20 cellular contexts compared by ENCODE assay signal in the genomic region with DNA sequence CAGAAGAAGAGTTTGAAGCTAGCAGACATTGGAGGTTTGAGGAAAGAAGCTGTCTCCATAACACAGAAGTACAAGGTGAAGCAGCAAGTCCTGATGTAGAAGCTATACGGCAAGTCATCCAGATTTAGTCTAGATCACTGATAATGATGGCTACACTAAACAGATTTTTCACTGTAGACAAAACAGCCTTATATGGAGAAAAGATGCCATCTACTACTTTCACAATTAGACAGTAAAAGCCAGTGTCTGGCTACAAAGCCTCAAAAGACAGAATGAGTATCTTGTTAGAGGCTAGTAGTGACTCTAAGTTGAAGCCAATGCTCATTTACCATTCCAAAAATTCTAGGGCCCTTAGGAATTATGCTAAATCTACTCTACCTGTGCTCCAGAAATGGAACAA.
DNase-seq lines count a peak whose midpoint lies in the region; ATAC-seq and TF ChIP-seq lines count a peak whose summit lies in the region.
"Had no signal": no experiment of that assay in that cellular context is flagged by ENCODE, and none has a peak within 500 bp of the region (broad histone marks: within the 10 kb centered on the region; RNA-seq: fewer than 3 reads in every experiment).

No MANE protein-coding gene starts in this region.

- 42% methylated on average over 1 of the region's 1 CpG for WGBS in right cardiac atrium

- peaks cover 20% of the 10 kb centered on the region for H3K36me3 ChIP-seq in OCI-LY3 (replicated peaks; ENCODE audit: low read depth, low read length)

- DNase-seq in activated T-cell treated with anti-CD3 and anti-CD28 coated beads, Interleukin-2, amount 50 U/mL, for 24 hours, result no peak
- no peak for DNase-seq in activated T-cell treated with anti-CD3 and anti-CD28 coated beads, Interleukin-2, amount 50 U/mL, for 1 hour
- DNase-seq in memory B cell (ENCODE audit: low spot score in 2 of 2) (no peak), right cardiac atrium (no peak), progenitor cell of endocrine pancreas (ENCODE audit: low spot score, unreplicated experiment) (no peak)
- DNase-seq: DMS 273 treated with DMSO at 0.1 percent for 48 hours, GDM1, NCI-H1417, NCI-H1930, NCI-H2171, NCI-H446, NCI-H69, OCI-M1, SHP77 treated with DMSO at 0.1 percent for 48 hours had no signal

- no peaks in the 10 kb centered on the region for H4K20me1 ChIP-seq in OCI-LY3 (ENCODE audit: insufficient read depth, low read length)
- H4K20me1 ChIP-seq: BLaER1 treated with 17β-estradiol and CSF1 and Interleukin-3, amounts not matched to agents 10 nM and 100 nM had no signal

- H3K27me3 Mint-ChIP-seq in activated T-cell treated with anti-CD3 and anti-CD28 coated beads, Interleukin-2, amount 50 U/mL, for 24 hours, result no peaks in the 10 kb centered on the region
- no peaks in the 10 kb centered on the region for H3K27me3 Mint-ChIP-seq in memory B cell
- no peaks in the 10 kb centered on the region for H3K27me3 Mint-ChIP-seq in progenitor cell of endocrine pancreas

- H3K4me3 ChIP-seq in OCI-LY3 (ENCODE audit: low read length) (no peak overlapping the region), right cardiac atrium (ENCODE audit: low read length) (no peak overlapping the region)
- H3K4me3 ChIP-seq: A549; BLaER1 treated with 17β-estradiol and CSF1 and Interleukin-3, amounts not matched to agents 10 nM and 100 nM; K562 had no signal

- intact Hi-C loops in right cardiac atrium (cut with DNase I), result no loop called here

- H3K27me3 ChIP-seq in OCI-LY3 (ENCODE audit: low read depth, low read length) (no peaks in the 10 kb centered on the region), right cardiac atrium (ENCODE audit: control insufficient read depth, insufficient read depth) (no peaks in the 10 kb centered on the region)
- H3K27me3 ChIP-seq: BLaER1 treated with 17β-estradiol and CSF1 and Interleukin-3, amounts not matched to agents 10 nM and 100 nM had no signal

- H3K36me3 Mint-ChIP-seq in activated T-cell treated with anti-CD3 and anti-CD28 coated beads, Interleukin-2, amount 50 U/mL, for 24 hours (ENCODE audit: low read depth), result peaks cover 75% of the 10 kb centered on the region
- H3K36me3 Mint-ChIP-seq in memory B cell (peaks cover 54% of the 10 kb centered on the region), progenitor cell of endocrine pancreas (ENCODE audit: insufficient read depth) (peaks cover 48% of the 10 kb centered on the region)

- no peak overlapping the region for H3K9ac ChIP-seq in OCI-LY3 (ENCODE audit: low read length)
- H3K9ac ChIP-seq: BLaER1 treated with 17β-estradiol and CSF1 and Interleukin-3, amounts not matched to agents 10 nM and 100 nM had no signal

- TF ChIP-seq CTCF in OCI-LY3 (IDR thresholded peaks at IDR 0.05; ENCODE audit: low read depth, low read length) (no peak), progenitor cell of endocrine pancreas (IDR thresholded peaks at IDR 0.05; ENCODE audit: unreplicated experiment) (no peak)

- peak; percentile 49 for ATAC-seq in GM18907 (IDR thresholded peaks at IDR 0.05; ENCODE audit: unreplicated experiment)
- ATAC-seq in memory B cell (ENCODE audit: low read depth), result no peak
- no peak for ATAC-seq in HG02571 (IDR thresholded peaks at IDR 0.05; ENCODE audit: unreplicated experiment)
- no peak for ATAC-seq in right cardiac atrium
- ATAC-seq: A549, K562 had no signal

- no peak overlapping the region for H3K27ac ChIP-seq in OCI-LY3 (ENCODE audit: low read length)
- H3K27ac ChIP-seq in right cardiac atrium (ENCODE audit: low read length), result no peak overlapping the region
- H3K27ac ChIP-seq: A549; BLaER1 treated with 17β-estradiol and CSF1 and Interleukin-3, amounts not matched to agents 10 nM and 100 nM had no signal

- no peaks in the 10 kb centered on the region for H3K79me2 ChIP-seq in OCI-LY3 (ENCODE audit: low read length)

- no peaks in the 10 kb centered on the region for H3K9me3 ChIP-seq in OCI-LY3 (ENCODE audit: insufficient read depth, low read length)
- no peaks in the 10 kb centered on the region for H3K9me3 ChIP-seq in right cardiac atrium (ENCODE audit: control insufficient read depth, low read length)

- no peak overlapping the region for H2AFZ ChIP-seq in OCI-LY3 (ENCODE audit: low read depth, low read length)

- peak overlapping the region; percentile 32; the same call in 1 of the 2 replicates for H3K4me2 ChIP-seq in OCI-LY3 (ENCODE audit: low read length)
- H3K4me2 ChIP-seq: A549; BLaER1 treated with 17β-estradiol and CSF1 and Interleukin-3, amounts not matched to agents 10 nM and 100 nM had no signal

- H3K4me1 Mint-ChIP-seq in activated T-cell treated with anti-CD3 and anti-CD28 coated beads, Interleukin-2, amount 50 U/mL, for 24 hours (ENCODE audit: low read depth), result peaks cover 29% of the 10 kb centered on the region
- H3K4me1 Mint-ChIP-seq in memory B cell (peaks cover 4% of the 10 kb centered on the region), progenitor cell of endocrine pancreas (ENCODE audit: low read depth) (no peaks in the 10 kb centered on the region)

- no peak overlapping the region for H3K4me3 Mint-ChIP-seq in activated T-cell treated with anti-CD3 and anti-CD28 coated beads, Interleukin-2, amount 50 U/mL, for 24 hours
- H3K4me3 Mint-ChIP-seq in memory B cell (no peak overlapping the region), progenitor cell of endocrine pancreas (ENCODE audit: low read depth) (no peak overlapping the region)

- peak overlapping the region; percentile 72 for H3K27ac Mint-ChIP-seq in activated T-cell treated with anti-CD3 and anti-CD28 coated beads, Interleukin-2, amount 50 U/mL, for 24 hours
- H3K27ac Mint-ChIP-seq in memory B cell (peak overlapping the region; percentile 43), progenitor cell of endocrine pancreas (no peak overlapping the region)

- H3K9me3 Mint-ChIP-seq in activated T-cell treated with anti-CD3 and anti-CD28 coated beads, Interleukin-2, amount 50 U/mL, for 24 hours, result peaks cover 9% of the 10 kb centered on the region
- peaks cover 2% of the 10 kb centered on the region for H3K9me3 Mint-ChIP-seq in memory B cell
- peaks cover 6% of the 10 kb centered on the region for H3K9me3 Mint-ChIP-seq in progenitor cell of endocrine pancreas (ENCODE audit: low read depth)

- H3K4me1 ChIP-seq in OCI-LY3 (ENCODE audit: low read length), result peaks cover 29% of the 10 kb centered on the region
- H3K4me1 ChIP-seq in right cardiac atrium (ENCODE audit: control insufficient read depth, insufficient read depth, low read length), result no peaks in the 10 kb centered on the region
- H3K4me1 ChIP-seq: A549 had no signal
